Comparison of ENCODE assay signal across 7 cellular contexts in the genomic region with DNA sequence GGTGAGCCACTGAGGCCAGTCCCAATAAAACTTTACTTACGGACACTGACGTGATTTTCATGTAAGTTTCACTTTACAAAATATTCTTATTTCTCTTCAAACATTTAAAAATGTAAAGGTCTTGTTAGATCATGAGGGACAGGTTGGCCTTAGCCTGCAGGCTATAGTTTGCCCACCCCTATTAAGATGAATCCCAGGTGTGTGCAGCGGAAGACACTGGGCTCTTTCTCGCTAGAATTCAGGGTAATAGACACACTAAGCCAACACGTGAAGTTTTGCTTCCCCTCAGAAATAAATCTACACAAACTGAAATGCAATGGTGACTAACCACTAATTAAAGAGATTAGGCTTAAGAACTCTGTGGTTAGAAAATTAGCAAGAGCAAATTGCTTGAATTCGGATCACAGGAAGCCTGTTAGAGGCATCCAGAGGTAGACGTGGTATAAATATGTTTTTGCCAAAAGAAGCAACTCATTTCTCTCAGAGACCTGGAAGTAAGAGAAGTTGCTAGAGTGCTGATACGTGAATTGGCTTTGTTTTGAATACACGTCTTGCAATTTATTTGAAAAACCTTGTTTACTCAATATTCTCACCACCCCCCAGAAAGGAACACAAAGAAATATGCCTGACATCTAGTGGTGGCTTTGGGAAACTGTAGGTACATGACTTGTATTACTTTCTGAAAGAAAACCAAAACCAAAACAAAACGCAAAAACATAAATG.
A peak's percentile ranks its signal among the peaks of the same experiment; 100 is the strongest.
DNase-seq lines count a peak whose midpoint lies in the region; ATAC-seq and TF ChIP-seq lines count a peak whose summit lies in the region.

No MANE protein-coding gene starts in this region.

- in situ Hi-C loops in Panc1 (cut with HindIII; ENCODE audit: low pct_unique_long_range_greater_than_20kb, low sequenced_read_pairs) = no loop called here

- H3K4me1 ChIP-seq in Panc1 (ENCODE audit: control insufficient read depth, insufficient read depth, low read length) = no peaks in the 10 kb centered on the region; the same call in 1 of the 2 replicates
- H3K4me1 ChIP-seq in breast epithelium = no peaks in the 10 kb centered on the region

- CTCF ChIA-PET in Panc1 (lab: Charles Lee) = no interaction called here

- DNase-seq in EL (peak; percentile 78), Kasumi-1 (lab: John Stamatoyannopoulos, UW) (peak; percentile 75 to 89), Panc1 (ENCODE audit: low read depth, low spot score) (peak; percentile 35), breast epithelium (ENCODE audit: low spot score in 2 of 2) (no peak), kidney tubule cell (ENCODE audit: low spot score) (peak; percentile 68)

- peaks cover 25% of the 10 kb centered on the region for H3K4me1 Mint-ChIP-seq in stimulated activated memory B cell treated with anti-CD40 and anti-IgM and Interleukin-4, amounts not matched to agents 10 μg/mL and 1 μg/mL and 100 μg/mL, for 72 hours

- TF ChIP-seq CTCF in Panc1 (IDR thresholded peaks at IDR 0.05) (peak; percentile 80), breast epithelium (IDR thresholded peaks at IDR 0.05) (peak; percentile 63 to 89 (median 89))

- H3K27me3 ChIP-seq in Panc1 (ENCODE audit: control insufficient read depth, insufficient read depth, low read length) = no peaks in the 10 kb centered on the region
- no peaks in the 10 kb centered on the region for H3K27me3 ChIP-seq in breast epithelium

- no peak overlapping the region for H3K27ac ChIP-seq in Panc1 (ENCODE audit: low read length)
- H3K27ac ChIP-seq in breast epithelium = peak overlapping the region in 1 of 2 donors; percentile 21

- H3K36me3 ChIP-seq in Panc1 (ENCODE audit: control insufficient read depth, insufficient read depth, low read length) (no peaks in the 10 kb centered on the region), breast epithelium (no peaks in the 10 kb centered on the region)

- TF ChIP-seq POLR2A in breast epithelium (IDR thresholded peaks at IDR 0.05) = no peak

- peak overlapping the region; percentile 48 for H3K27ac Mint-ChIP-seq in stimulated activated memory B cell treated with anti-CD40 and anti-IgM and Interleukin-4, amounts not matched to agents 10 μg/mL and 1 μg/mL and 100 μg/mL, for 72 hours

- intact Hi-C loops in Panc1 (cut with micrococcal nuclease; ENCODE audit: unreplicated experiment) (no loop called here), breast epithelium (cut with DNase I; ENCODE audit: low total_unique reads) (no loop called here)

- no peak overlapping the region for H3K4me3 ChIP-seq in Panc1 (ENCODE audit: low read depth in 2 of 2, low read length in 2 of 2)
- H3K4me3 ChIP-seq in breast epithelium = peak overlapping the region; percentile 24 to 48 (median 34)

- POLR2A ChIA-PET in Panc1 (lab: Charles Lee) = no interaction called here

- TSS peak; percentile 26 for BruUV-seq in Panc1 (replicated peaks; lab: Mats Ljungman, UMichigan)

- H3K9me3 Mint-ChIP-seq in stimulated activated memory B cell treated with anti-CD40 and anti-IgM and Interleukin-4, amounts not matched to agents 10 μg/mL and 1 μg/mL and 100 μg/mL, for 72 hours = no peaks in the 10 kb centered on the region

- H3K27me3 Mint-ChIP-seq in stimulated activated memory B cell treated with anti-CD40 and anti-IgM and Interleukin-4, amounts not matched to agents 10 μg/mL and 1 μg/mL and 100 μg/mL, for 72 hours = no peaks in the 10 kb centered on the region

- ATAC-seq in GM21526 (IDR thresholded peaks at IDR 0.05; ENCODE audit: low FRiP score, unreplicated experiment) (peak; percentile 66), Panc1 (peak; percentile 84; the same call in 1 of the 2 replicates)
- peak; percentile 85 for ATAC-seq in stimulated activated memory B cell treated with anti-CD40 and anti-IgM and Interleukin-4, amounts not matched to agents 10 μg/mL and 1 μg/mL and 100 μg/mL, for 72 hours

- no peaks in the 10 kb centered on the region for H3K36me3 Mint-ChIP-seq in stimulated activated memory B cell treated with anti-CD40 and anti-IgM and Interleukin-4, amounts not matched to agents 10 μg/mL and 1 μg/mL and 100 μg/mL, for 72 hours

- H3K9me3 ChIP-seq in Panc1 (ENCODE audit: control insufficient read depth, insufficient read depth, low read depth, low read length) = no peaks in the 10 kb centered on the region
- H3K9me3 ChIP-seq in breast epithelium = no peaks in the 10 kb centered on the region

- H3K4me3 Mint-ChIP-seq in stimulated activated memory B cell treated with anti-CD40 and anti-IgM and Interleukin-4, amounts not matched to agents 10 μg/mL and 1 μg/mL and 100 μg/mL, for 72 hours = no peak overlapping the region

Comparison
In these comparisons a context has a peak if more than half of its experiments do, and no peak if none do; other contexts are left out.
1. DNase-seq: peak in EL (single experiment), Kasumi-1 (2 of 2), Panc1 (single experiment) and kidney tubule cell (single experiment); none in breast epithelium (0 of 2).
2. H3K4me3 ChIP-seq: peak in breast epithelium (3 of 3); none in Panc1 (0 of 2).
3. Peak in every context shown above with its lines, with median percentiles within 50 percentile points of each other: ATAC-seq.